22 cellular contexts compared by ENCODE assay signal in genomic region chr9:125559894-125560293, GRCh38.
"Had no signal": no experiment of that assay in that cellular context is flagged by ENCODE, and none has a peak within 500 bp of the region (broad histone marks: within the 10 kb centered on the region; RNA-seq: fewer than 3 reads in every experiment).

No MANE protein-coding gene starts in this region.

- H3K36me3 ChIP-seq: transverse colon had no signal

- H3K27me3 Mint-ChIP-seq: dendritic cell treated with granulocyte-macrophage colony-stimulating factor and Interleukin-4, amounts not matched to agents 40 ng/mL and 50 ng/mL, for 4 days; effector memory CD8-positive, alpha-beta T cell; naive thymus-derived CD8-positive, alpha-beta T cell; stimulated activated naive B cell treated with anti-CD40 and anti-IgM and Interleukin-4, amounts not matched to agents 10 μg/mL and 1 μg/mL and 100 μg/mL, for 72 hours; stimulated activated naive CD8-positive, alpha-beta T cell treated with anti-CD3 and anti-CD28 coated beads, Interleukin-15, amount 100 ng/mL, for 72 hours had no signal

- H3K4me3 ChIP-seq: esophagus muscularis mucosa, gastroesophageal sphincter, lung, skin epidermis, thoracic aorta, transverse colon had no signal

- ATAC-seq: effector memory CD8-positive, alpha-beta T cell; gastroesophageal sphincter; naive thymus-derived CD8-positive, alpha-beta T cell; sciatic nerve; stimulated activated naive B cell treated with anti-CD40 and anti-IgM and Interleukin-4, amounts not matched to agents 10 μg/mL and 1 μg/mL and 100 μg/mL, for 72 hours; stimulated activated naive CD8-positive, alpha-beta T cell treated with anti-CD3 and anti-CD28 coated beads, Interleukin-15, amount 100 ng/mL, for 72 hours had no signal

- H3K27ac Mint-ChIP-seq: dendritic cell treated with granulocyte-macrophage colony-stimulating factor and Interleukin-4, amounts not matched to agents 40 ng/mL and 50 ng/mL, for 4 days; immature natural killer cell; stimulated activated naive B cell treated with anti-CD40 and anti-IgM and Interleukin-4, amounts not matched to agents 10 μg/mL and 1 μg/mL and 100 μg/mL, for 72 hours had no signal

- DNase-seq: effector memory CD8-positive, alpha-beta T cell; foreskin fibroblast; glutamatergic neuron; immature natural killer cell; left ventricle myocardium superior; naive thymus-derived CD8-positive, alpha-beta T cell; posterior cingulate gyrus; stimulated activated CD4-positive, alpha-beta T cell treated with anti-CD3 and anti-CD28 coated beads, Interleukin-2, amount 100 ng/mL, for 24 hours; stimulated activated CD4-positive, alpha-beta T cell treated with anti-CD3 and anti-CD28 coated beads, Interleukin-4, amount 100 ng/mL, for 4 hours; stimulated activated naive B cell treated with anti-CD40 and anti-IgM and Interleukin-4, amounts not matched to agents 10 μg/mL and 1 μg/mL and 100 μg/mL, for 72 hours; stimulated activated naive CD8-positive, alpha-beta T cell treated with anti-CD3 and anti-CD28 coated beads, Interleukin-15, amount 100 ng/mL, for 72 hours; substantia nigra; transverse colon had no signal

- H3K4me3 Mint-ChIP-seq: dendritic cell treated with granulocyte-macrophage colony-stimulating factor and Interleukin-4, amounts not matched to agents 40 ng/mL and 50 ng/mL, for 4 days; effector memory CD8-positive, alpha-beta T cell; immature natural killer cell; naive thymus-derived CD8-positive, alpha-beta T cell; neural crest cell; stimulated activated naive B cell treated with anti-CD40 and anti-IgM and Interleukin-4, amounts not matched to agents 10 μg/mL and 1 μg/mL and 100 μg/mL, for 72 hours; stimulated activated naive CD8-positive, alpha-beta T cell treated with anti-CD3 and anti-CD28 coated beads, Interleukin-15, amount 100 ng/mL, for 72 hours had no signal

- H3K27me3 ChIP-seq: esophagus muscularis mucosa, gastroesophageal sphincter, transverse colon had no signal

- H3K9me3 Mint-ChIP-seq: dendritic cell treated with granulocyte-macrophage colony-stimulating factor and Interleukin-4, amounts not matched to agents 40 ng/mL and 50 ng/mL, for 4 days; effector memory CD8-positive, alpha-beta T cell; immature natural killer cell; naive thymus-derived CD8-positive, alpha-beta T cell; neural crest cell; stimulated activated naive B cell treated with anti-CD40 and anti-IgM and Interleukin-4, amounts not matched to agents 10 μg/mL and 1 μg/mL and 100 μg/mL, for 72 hours; stimulated activated naive CD8-positive, alpha-beta T cell treated with anti-CD3 and anti-CD28 coated beads, Interleukin-15, amount 100 ng/mL, for 72 hours had no signal

- H3K27ac ChIP-seq: epithelial cell of prostate, esophagus muscularis mucosa, gastroesophageal sphincter, thoracic aorta, transverse colon had no signal

- H3K9me3 ChIP-seq: esophagus muscularis mucosa, gastroesophageal sphincter, thoracic aorta, transverse colon had no signal
